In genomic region chr17:40981115-40981514, GRCh38 we compare ENCODE assay signal across 19 cellular contexts. TPM values are rescaled to one million over a fixed set of nuclear protein-coding genes. Genes with fewer than 3 reads are reported as not detected.
"Had no signal": no experiment of that assay in that cellular context is flagged by ENCODE, and none has a peak within 500 bp of the region (broad histone marks: within the 10 kb centered on the region; RNA-seq: fewer than 3 reads in every experiment).

No MANE protein-coding gene starts in this region.

- H3K9ac ChIP-seq: neural progenitor cell had no signal

- ATAC-seq: activated CD8-positive, alpha-beta T cell treated with anti-CD3 and anti-CD28 coated beads, Interleukin-2, amount 10 ng/mL, durations not matched to agents 7 days and 5 days; activated T-cell treated with anti-CD3 and anti-CD28 coated beads, Interleukin-2, amount 50 U/mL, for 72 hours; left lung had no signal

- H3K36me3 ChIP-seq: brain microvascular endothelial cell, left lung, neural progenitor cell, transverse colon had no signal

- H3K9me3 Mint-ChIP-seq: activated CD4-positive, alpha-beta T cell treated with anti-CD3 and anti-CD28 coated beads, Interleukin-2, amount 10 ng/mL, durations not matched to agents 24 days and 14 days; activated naive CD8-positive, alpha-beta T cell treated with anti-CD3 and anti-CD28 coated beads for 36 hours; activated T-cell treated with anti-CD3 and anti-CD28 coated beads, Interleukin-2, amount 50 U/mL, for 72 hours; neural progenitor cell; WTC11 had no signal

- DNase-seq: activated CD4-positive, alpha-beta T cell treated with anti-CD3 and anti-CD28 coated beads, Interleukin-2, amount 10 ng/mL, durations not matched to agents 24 days and 14 days; activated CD8-positive, alpha-beta memory T cell treated with anti-CD3 and anti-CD28 coated beads, Interleukin-2, amount 50 U/mL, for 48 hours; activated CD8-positive, alpha-beta T cell treated with anti-CD3 and anti-CD28 coated beads, Interleukin-2, amount 10 ng/mL, durations not matched to agents 7 days and 5 days; activated gamma-delta T cell treated with Interleukin-2 at 50 U/mL for 16 hours; activated naive CD8-positive, alpha-beta T cell treated with anti-CD3 and anti-CD28 coated beads for 36 hours; activated T-cell treated with anti-CD3 and anti-CD28 coated beads, Interleukin-2, amount 50 U/mL, for 72 hours; brain microvascular endothelial cell; dermis blood vessel endothelial cell; erythroblast; left lung; small intestine; stimulated activated CD4-positive, alpha-beta T cell treated with anti-CD3 and anti-CD28 coated beads, Interleukin-4, amount 100 ng/mL, for 4 hours; stimulated activated CD8-positive, alpha-beta memory T cell treated with anti-CD3 and anti-CD28 coated beads, Interleukin-4, amount 100 ng/mL, for 48 hours; stimulated activated naive CD4-positive, alpha-beta T cell treated with Interleukin-2 at 50 U/mL for 16 hours; T-helper 2 cell; transverse colon had no signal

- H3K4me1 ChIP-seq: left lung, neural progenitor cell, transverse colon had no signal

- H3K27me3 ChIP-seq: brain microvascular endothelial cell, neural progenitor cell had no signal

- H3K36me3 Mint-ChIP-seq: activated naive CD8-positive, alpha-beta T cell treated with anti-CD3 and anti-CD28 coated beads for 36 hours; neural progenitor cell; WTC11 had no signal

- H3K27ac Mint-ChIP-seq: activated CD4-positive, alpha-beta T cell treated with anti-CD3 and anti-CD28 coated beads, Interleukin-2, amount 10 ng/mL, durations not matched to agents 24 days and 14 days; activated CD8-positive, alpha-beta T cell treated with anti-CD3 and anti-CD28 coated beads, Interleukin-2, amount 10 ng/mL, durations not matched to agents 7 days and 5 days; activated naive CD8-positive, alpha-beta T cell treated with anti-CD3 and anti-CD28 coated beads for 36 hours; activated T-cell treated with anti-CD3 and anti-CD28 coated beads, Interleukin-2, amount 50 U/mL, for 72 hours; neural progenitor cell; WTC11 had no signal

- H3K4me2 ChIP-seq: neural progenitor cell had no signal

- H3K4me1 Mint-ChIP-seq: activated CD4-positive, alpha-beta T cell treated with anti-CD3 and anti-CD28 coated beads, Interleukin-2, amount 10 ng/mL, durations not matched to agents 24 days and 14 days; activated naive CD8-positive, alpha-beta T cell treated with anti-CD3 and anti-CD28 coated beads for 36 hours had no signal

- H3K4me3 ChIP-seq: left lung, neural progenitor cell, transverse colon had no signal

- H3K4me3 Mint-ChIP-seq: activated CD4-positive, alpha-beta T cell treated with anti-CD3 and anti-CD28 coated beads, Interleukin-2, amount 10 ng/mL, durations not matched to agents 24 days and 14 days; activated CD8-positive, alpha-beta T cell treated with anti-CD3 and anti-CD28 coated beads, Interleukin-2, amount 10 ng/mL, durations not matched to agents 7 days and 5 days; activated naive CD8-positive, alpha-beta T cell treated with anti-CD3 and anti-CD28 coated beads for 36 hours; activated T-cell treated with anti-CD3 and anti-CD28 coated beads, Interleukin-2, amount 50 U/mL, for 72 hours; neural progenitor cell; WTC11 had no signal

- H3K27ac ChIP-seq: brain microvascular endothelial cell, left lung, neural progenitor cell, transverse colon had no signal

- FAIRE-seq: kidney, small intestine had no signal

- H3K9me3 ChIP-seq: left lung, transverse colon had no signal

RNA-seq across cellular contexts. Expression of gene KRT40, which starts 3.0 kb away (rescaled TPM):
- total RNA-seq: activated CD4-positive, alpha-beta T cell treated with anti-CD3 and anti-CD28 coated beads, Interleukin-2, amount 10 ng/mL, durations not matched to agents 24 days and 14 days; activated CD8-positive, alpha-beta T cell treated with anti-CD3 and anti-CD28 coated beads, Interleukin-2, amount 10 ng/mL, durations not matched to agents 7 days and 5 days; activated naive CD8-positive, alpha-beta T cell treated with anti-CD3 and anti-CD28 coated beads for 36 hours; activated T-cell treated with anti-CD3 and anti-CD28 coated beads, Interleukin-2, amount 50 U/mL, for 72 hours; dermis blood vessel endothelial cell; kidney; left lung; WTC11 had no signal

RNA-seq across cellular contexts. Expression of gene KRTAP3-3, which starts 12.8 kb away (rescaled TPM):
- total RNA-seq: activated CD4-positive, alpha-beta T cell treated with anti-CD3 and anti-CD28 coated beads, Interleukin-2, amount 10 ng/mL, durations not matched to agents 24 days and 14 days; activated CD8-positive, alpha-beta T cell treated with anti-CD3 and anti-CD28 coated beads, Interleukin-2, amount 10 ng/mL, durations not matched to agents 7 days and 5 days; activated naive CD8-positive, alpha-beta T cell treated with anti-CD3 and anti-CD28 coated beads for 36 hours; activated T-cell treated with anti-CD3 and anti-CD28 coated beads, Interleukin-2, amount 50 U/mL, for 72 hours; dermis blood vessel endothelial cell; kidney; left lung; transverse colon; WTC11 had no signal
- polyA plus RNA-seq: small intestine had no signal

RNA-seq across cellular contexts. Expression of gene KRT39, which starts 14.4 kb away (rescaled TPM):
- total RNA-seq: activated CD4-positive, alpha-beta T cell treated with anti-CD3 and anti-CD28 coated beads, Interleukin-2, amount 10 ng/mL, durations not matched to agents 24 days and 14 days; activated CD8-positive, alpha-beta T cell treated with anti-CD3 and anti-CD28 coated beads, Interleukin-2, amount 10 ng/mL, durations not matched to agents 7 days and 5 days; activated naive CD8-positive, alpha-beta T cell treated with anti-CD3 and anti-CD28 coated beads for 36 hours; activated T-cell treated with anti-CD3 and anti-CD28 coated beads, Interleukin-2, amount 50 U/mL, for 72 hours; dermis blood vessel endothelial cell; kidney; transverse colon; WTC11 had no signal

RNA-seq across cellular contexts. Expression of gene KRTAP3-2, which starts 18.6 kb away (rescaled TPM):
- total RNA-seq: activated CD4-positive, alpha-beta T cell treated with anti-CD3 and anti-CD28 coated beads, Interleukin-2, amount 10 ng/mL, durations not matched to agents 24 days and 14 days; activated CD8-positive, alpha-beta T cell treated with anti-CD3 and anti-CD28 coated beads, Interleukin-2, amount 10 ng/mL, durations not matched to agents 7 days and 5 days; activated naive CD8-positive, alpha-beta T cell treated with anti-CD3 and anti-CD28 coated beads for 36 hours; activated T-cell treated with anti-CD3 and anti-CD28 coated beads, Interleukin-2, amount 50 U/mL, for 72 hours; dermis blood vessel endothelial cell; kidney; left lung; transverse colon; WTC11 had no signal
- polyA plus RNA-seq: small intestine had no signal

RNA-seq across cellular contexts. Expression of gene KRTAP3-1, which starts 27.8 kb away (rescaled TPM):
- total RNA-seq: activated CD4-positive, alpha-beta T cell treated with anti-CD3 and anti-CD28 coated beads, Interleukin-2, amount 10 ng/mL, durations not matched to agents 24 days and 14 days; activated CD8-positive, alpha-beta T cell treated with anti-CD3 and anti-CD28 coated beads, Interleukin-2, amount 10 ng/mL, durations not matched to agents 7 days and 5 days; activated naive CD8-positive, alpha-beta T cell treated with anti-CD3 and anti-CD28 coated beads for 36 hours; activated T-cell treated with anti-CD3 and anti-CD28 coated beads, Interleukin-2, amount 50 U/mL, for 72 hours; dermis blood vessel endothelial cell; kidney; left lung; transverse colon; WTC11 had no signal
- polyA plus RNA-seq: small intestine had no signal
